ENCODE assay signal across 7 cellular contexts in genomic region chr5:176043252-176043829, GRCh38.
DNase-seq lines count a peak whose midpoint lies in the region; ATAC-seq and TF ChIP-seq lines count a peak whose summit lies in the region.
"Not testable (repeated sequence)": the region's sequence is repeated elsewhere in the genome, so short reads cannot be mapped to it uniquely, and the experiment has no call there.

No MANE protein-coding gene starts in this region.

- DNase-seq in AG08396 (ENCODE audit: low spot score) (peak; percentile 2), GM19240 (ENCODE audit: insufficient read length, low spot score) (peak; percentile 0), ecto neural progenitor cell (ENCODE audit: low spot score) (peak; percentile 39), islet precursor cell (peak; percentile 35), lower lobe of right lung (peak; percentile 38)
- not testable (repeated sequence) for DNase-seq in T-helper 17 cell
- DNase-seq in activated effector memory CD4-positive, alpha-beta T cell treated with anti-CD3 and anti-CD28 coated beads, Interleukin-2, amount 50 U/mL, for 16 hours = peak; percentile 50

- H3K4me1 Mint-ChIP-seq in T-helper 17 cell = peaks cover 14% of the 10 kb centered on the region

- ATAC-seq in T-helper 17 cell, lower lobe of right lung: not testable (repeated sequence)

- H3K27ac Mint-ChIP-seq in T-helper 17 cell = peak overlapping the region; percentile 21

- not testable (repeated sequence) for H3K9me3 ChIP-seq in T-helper 17 cell (ENCODE audit: control insufficient read depth, low read length, poor library complexity, severe bottlenecking); lower lobe of right lung

- not testable (repeated sequence) for H3K36me3 Mint-ChIP-seq in T-helper 17 cell (ENCODE audit: low read depth)

- intact Hi-C loops in lower lobe of right lung (cut with DNase I) = not testable (repeated sequence)

- H3K4me3 Mint-ChIP-seq in T-helper 17 cell = not testable (repeated sequence)

- not testable (repeated sequence) for H3K4me1 ChIP-seq in lower lobe of right lung

- not testable (repeated sequence) for H3K27ac ChIP-seq in lower lobe of right lung

- not testable (repeated sequence) for H3K27me3 Mint-ChIP-seq in T-helper 17 cell

- not testable (repeated sequence) for TF ChIP-seq CTCF in lower lobe of right lung (IDR thresholded peaks at IDR 0.05)

- H3K36me3 ChIP-seq in lower lobe of right lung = not testable (repeated sequence)

- not testable (repeated sequence) for H3K4me3 ChIP-seq in lower lobe of right lung

- not testable (repeated sequence) for H3K27me3 ChIP-seq in lower lobe of right lung (ENCODE audit: low read depth)
